In the genomic region with DNA sequence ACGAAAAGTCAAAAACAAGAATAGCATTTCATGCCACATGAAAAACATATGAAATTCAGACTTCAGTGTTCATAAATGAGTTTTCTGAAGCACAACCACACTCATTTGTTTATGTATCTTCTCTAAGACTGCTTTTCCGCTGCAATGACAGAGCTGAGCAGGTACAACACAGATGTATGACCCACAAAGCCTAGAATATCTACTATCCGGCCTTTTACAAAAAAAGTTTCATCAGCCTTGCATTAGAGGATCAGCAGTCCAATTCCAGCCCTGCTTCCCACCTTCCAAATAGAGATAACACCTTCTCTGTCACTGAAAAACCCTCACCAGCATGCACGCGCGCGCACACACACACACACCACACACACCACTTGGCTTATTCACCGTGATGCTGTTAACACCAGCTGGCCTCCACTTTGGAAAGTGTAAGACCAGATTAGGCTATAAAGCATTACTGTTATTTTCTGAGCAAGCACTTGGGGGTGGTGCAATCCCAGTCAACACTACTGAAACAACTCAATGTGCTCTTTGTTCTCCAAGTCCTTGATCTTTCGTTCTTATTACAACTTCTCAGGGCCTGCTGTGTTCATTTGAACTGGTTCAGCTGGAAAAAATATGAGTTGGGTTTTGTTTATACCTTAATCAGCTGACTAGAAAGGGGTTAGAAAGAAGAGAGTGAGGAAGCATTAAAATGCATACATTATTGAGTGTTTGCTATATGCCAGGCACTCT, we compare ENCODE assay signal across 8 cellular contexts.
A peak's percentile ranks its signal among the peaks of the same experiment; 100 is the strongest.
DNase-seq lines count a peak whose midpoint lies in the region; ATAC-seq and TF ChIP-seq lines count a peak whose summit lies in the region.

No MANE protein-coding gene starts in this region.

- H3K36me3 ChIP-seq in lower lobe of right lung: no peaks in the 10 kb centered on the region

- no peak overlapping the region for H3K27ac ChIP-seq in lower lobe of right lung

- no peak overlapping the region for H3K4me3 ChIP-seq in lower lobe of right lung

- H3K4me1 Mint-ChIP-seq in MCF 10A (ENCODE audit: insufficient read depth, unreplicated experiment): peaks cover 24% of the 10 kb centered on the region

- intact Hi-C loops in MCF 10A (cut with micrococcal nuclease) (loop anchor here (1.0 kb wide), 1 partner anchor 95 kb away; no protein-coding TSS in a partner anchor), lower lobe of right lung (cut with DNase I) (no loop called here)

- peak; percentile 51 to 60 for ATAC-seq in lower lobe of right lung
- ATAC-seq in HG02642 (IDR thresholded peaks at IDR 0.05; ENCODE audit: poor library complexity, unreplicated experiment): no peak

- CTCF ChIA-PET in MCF 10A (lab: Yijun Ruan, JAX): interaction anchor here (0.8 to 3.1 kb wide), 7 partner anchors 78 to 216 kb away, joined by 3 to 17 read pairs (median 4); no protein-coding TSS in a partner anchor
- CTCF ChIA-PET in HEK293T (lab: Yijun Ruan, JAX): no interaction called here

- TF ChIP-seq CTCF in MCF 10A (IDR thresholded peaks at IDR 0.05; ENCODE audit: unreplicated experiment) (no peak), lower lobe of right lung (IDR thresholded peaks at IDR 0.05) (no peak)

- no peaks in the 10 kb centered on the region for H3K27me3 Mint-ChIP-seq in MCF 10A (ENCODE audit: insufficient read depth, unreplicated experiment)

- peaks cover 3% of the 10 kb centered on the region for H3K4me1 ChIP-seq in lower lobe of right lung

- POLR2A ChIA-PET in MCF 10A (lab: Yijun Ruan, JAX) (interaction anchor here (0.6 to 2.7 kb wide), 7 partner anchors 10 to 158 kb away, joined by 3 to 17 read pairs (median 5); partner anchors contain the start of gene GLUL), HEK293T (lab: Yijun Ruan, JAX) (no interaction called here)

- H3K9me3 ChIP-seq in lower lobe of right lung: no peaks in the 10 kb centered on the region

- no peaks in the 10 kb centered on the region for H3K36me3 Mint-ChIP-seq in MCF 10A (ENCODE audit: insufficient read depth, unreplicated experiment)

- in situ Hi-C loops in ACHN (cut with HindIII; ENCODE audit: low pct_ligation_motif_present, low pct_unique_long_range_greater_than_20kb, low sequenced_read_pairs): no loop called here

- H3K4me3 Mint-ChIP-seq in MCF 10A (ENCODE audit: unreplicated experiment): no peak overlapping the region

- no TSS peak for BruUV-seq in MCF 10A (replicated peaks; lab: Mats Ljungman, UMichigan)

- DNase-seq in GM04503 (ENCODE audit: low read depth) (peak; percentile 15), NCI-H1048 (lab: John Stamatoyannopoulos, UW) (peak; percentile 91), MCF 10A (ENCODE audit: unreplicated experiment) (peak; percentile 42), lower lobe of right lung (no peak), HEK293T (ENCODE audit: extremely low spot score) (no peak), ACHN (no peak)
- DNase-seq in activated CD4-positive, CD25-positive, alpha-beta regulatory T cell (lab: John Stamatoyannopoulos, UW): no peak

- no peaks in the 10 kb centered on the region for H3K27me3 ChIP-seq in lower lobe of right lung (ENCODE audit: low read depth)

- no peak overlapping the region for H3K27ac Mint-ChIP-seq in MCF 10A (ENCODE audit: low read depth, unreplicated experiment)

- H3K9me3 Mint-ChIP-seq in MCF 10A (ENCODE audit: unreplicated experiment): no peaks in the 10 kb centered on the region

TF ChIP-seq in HEK293T, 16 proteins besides CTCF, POLR2A, EP300 and RAD21:
- TF ChIP-seq CTBP1 (IDR thresholded peaks at IDR 0.05; ENCODE audit: borderline replicate concordance): no peak
- TF ChIP-seq NFRKB (IDR thresholded peaks at IDR 0.05): no peak
- TF ChIP-seq TARDBP (IDR thresholded peaks at IDR 0.05): no peak

Comparison
In these comparisons a context has a peak if more than half of its experiments do, and no peak if none do; other contexts are left out.
1. DNase-seq: peak in GM04503 (single experiment), NCI-H1048 (single experiment) and MCF 10A (single experiment); none in lower lobe of right lung (single experiment), activated CD4-positive, CD25-positive, alpha-beta regulatory T cell (0 of 4), HEK293T (single experiment) and ACHN (single experiment).